In genomic region chr5:107361945-107362344, GRCh38 we compare ENCODE assay signal across 12 cellular contexts.
DNase-seq lines count a peak whose midpoint lies in the region; ATAC-seq and TF ChIP-seq lines count a peak whose summit lies in the region.
"Had no signal": no experiment of that assay in that cellular context is flagged by ENCODE, and none has a peak within 500 bp of the region (broad histone marks: within the 10 kb centered on the region; RNA-seq: fewer than 3 reads in every experiment).

No MANE protein-coding gene starts in this region.

- CTCF ChIA-PET in RWPE1 (lab: Yijun Ruan, JAX), result interaction anchor here (0.5 kb wide), 1 partner anchor 175 kb away, joined by 5 read pairs; no protein-coding TSS in a partner anchor

- intact Hi-C loops in psoas muscle (cut with DNase I), result no loop called here

- no peaks in the 10 kb centered on the region for H3K4me1 ChIP-seq in psoas muscle

- 52 to 61% (median 55%) methylated on average over 4 of the region's 4 CpGs for WGBS in psoas muscle, 3 donors

- no peaks in the 10 kb centered on the region for H3K36me3 ChIP-seq in psoas muscle (ENCODE audit: insufficient read depth in 1 of 2, low read depth in 1 of 2)
- H3K36me3 ChIP-seq: SJSA1 had no signal

- no peaks in the 10 kb centered on the region for H3K9me3 ChIP-seq in psoas muscle
- H3K9me3 ChIP-seq: SJSA1 had no signal

- DNase-seq in GM12865 (ENCODE audit: low read depth) (peak; percentile 28), RWPE1 (ENCODE audit: low spot score) (peak; percentile 19), fibroblast of pulmonary artery (ENCODE audit: low read depth) (peak; percentile 95), psoas muscle (no peak), NCI-H524 (lab: John Stamatoyannopoulos, UW) (no peak), SW480 (ENCODE audit: low spot score) (no peak)
- DNase-seq in activated effector memory CD4-positive, alpha-beta T cell treated with anti-CD3 and anti-CD28 coated beads, Interleukin-2, amount 50 U/mL, for 16 hours, result no peak
- DNase-seq: activated T-cell treated with anti-CD3 and anti-CD28 coated beads, Interleukin-2, amount 50 U/mL, for 48 hours had no signal

- POLR2A ChIA-PET in RWPE1 (lab: Yijun Ruan, JAX; ENCODE audit: low non-redundant PET), result no interaction called here

- no peaks in the 10 kb centered on the region for H3K27me3 ChIP-seq in psoas muscle (ENCODE audit: insufficient read depth in 3 of 3, low read length in 2 of 3)
- H3K27me3 ChIP-seq: SJSA1 had no signal

- H3K4me3 ChIP-seq in GM12865 (ENCODE audit: low read depth, low read length), result no peak overlapping the region
- no peak overlapping the region for H3K4me3 ChIP-seq in fibroblast of pulmonary artery (replicated peaks; ENCODE audit: low read depth, low read length)
- H3K4me3 ChIP-seq in psoas muscle, result no peak overlapping the region
- H3K4me3 ChIP-seq: SJSA1 had no signal

- H3K27ac ChIP-seq in RWPE1, result no peak overlapping the region
- no peak overlapping the region for H3K27ac ChIP-seq in psoas muscle
- H3K27ac ChIP-seq: KMS-11, SJSA1 had no signal

- TF ChIP-seq CTCF in GM12865 (IDR thresholded peaks at IDR 0.05; ENCODE audit: insufficient read depth, low read depth, low read length, missing control alignments), result no peak
- TF ChIP-seq CTCF in RWPE1 (conservative IDR thresholded peaks at IDR 0.05; ENCODE audit: low read depth), result no peak
- TF ChIP-seq CTCF in fibroblast of pulmonary artery (IDR thresholded peaks at IDR 0.05; ENCODE audit: low read length, missing control alignments), result no peak
- TF ChIP-seq CTCF in psoas muscle (IDR thresholded peaks at IDR 0.05), result no peak

- ATAC-seq in psoas muscle, result peak; percentile 40 to 82 (median 68)
- ATAC-seq in GM19463 (IDR thresholded peaks at IDR 0.05; ENCODE audit: unreplicated experiment), result no peak
- ATAC-seq: activated CD4-positive, CD25-positive, alpha-beta regulatory T cell treated with anti-CD3 and anti-CD28 coated beads, Interleukin-2, amount 50 U/mL, for 24 hours had no signal

Comparison
In these comparisons a context has a peak if more than half of its experiments do, and no peak if none do; other contexts are left out.
1. DNase-seq: peak in GM12865 (single experiment), RWPE1 (single experiment) and fibroblast of pulmonary artery (single experiment); none in psoas muscle (0 of 2), activated effector memory CD4-positive, alpha-beta T cell treated with anti-CD3 and anti-CD28 coated beads, Interleukin-2, amount 50 U/mL, for 16 hours (single experiment), NCI-H524 (0 of 2) and SW480 (single experiment).